Comparison of ENCODE assay signal across 18 cellular contexts in genomic region chr1:117803318-117803717, GRCh38.
DNase-seq lines count a peak whose midpoint lies in the region; TF ChIP-seq lines count a peak whose summit lies in the region.
"Had no signal": no experiment of that assay in that cellular context is flagged by ENCODE, and none has a peak within 500 bp of the region (broad histone marks: within the 10 kb centered on the region; RNA-seq: fewer than 3 reads in every experiment).

No MANE protein-coding gene starts in this region.

- H3K9me2 ChIP-seq in GM23248 (ENCODE audit: insufficient read depth), result no peaks in the 10 kb centered on the region

- H3K9ac ChIP-seq in GM23248, result no peak overlapping the region

- in situ Hi-C loops in GM23248 (cut with MboI), result no loop called here

- no peaks in the 10 kb centered on the region for H3K36me3 Mint-ChIP-seq in activated T-helper 2 cell treated with anti-CD3 and anti-CD28 coated beads, Interferon-gamma antibody, Interleukin-2, Interleukin-4, amounts not matched to agents 10 μg/mL and 5 μg/mL and 100 μg/mL, durations not matched to agents 14 hours and 24 hours and 36 hours (ENCODE audit: low read depth)

- H3K79me2 ChIP-seq in GM23248 (ENCODE audit: insufficient read depth), result no peaks in the 10 kb centered on the region

- intact Hi-C loops in vagina (cut with DNase I), result no loop called here
- intact Hi-C loops in activated T-helper 2 cell treated with anti-CD3 and anti-CD28 coated beads, Interferon-gamma antibody, Interleukin-2, Interleukin-4, amounts not matched to agents 10 μg/mL and 5 μg/mL and 100 μg/mL, durations not matched to agents 14 hours and 24 hours and 36 hours (cut with micrococcal nuclease), result no loop called here

- no peaks in the 10 kb centered on the region for H3K4me1 Mint-ChIP-seq in activated T-helper 2 cell treated with anti-CD3 and anti-CD28 coated beads, Interferon-gamma antibody, Interleukin-2, Interleukin-4, amounts not matched to agents 10 μg/mL and 5 μg/mL and 100 μg/mL, durations not matched to agents 14 hours and 24 hours and 36 hours (ENCODE audit: low read depth)
- H3K4me1 Mint-ChIP-seq: IgD-negative memory B cell had no signal

- no peaks in the 10 kb centered on the region for H3K36me3 ChIP-seq in GM23248 (ENCODE audit: low read depth)
- no peaks in the 10 kb centered on the region for H3K36me3 ChIP-seq in vagina

- no peak for TF ChIP-seq POLR2A in vagina (IDR thresholded peaks at IDR 0.05)

- H2AFZ ChIP-seq in GM23248, result no peak overlapping the region

- no peak overlapping the region for H3K4me3 ChIP-seq in GM23248
- no peak overlapping the region for H3K4me3 ChIP-seq in cardiac fibroblast (replicated peaks in 1 of 2; ENCODE audit: low read depth in 2 of 2, low read length in 2 of 2)
- no peak overlapping the region for H3K4me3 ChIP-seq in fibroblast of the aortic adventitia (ENCODE audit: low read depth, low read length)
- no peak overlapping the region for H3K4me3 ChIP-seq in vagina

- peak; percentile 52 for DNase-seq in GM23248
- peak; percentile 19 to 35 for DNase-seq in cardiac fibroblast (ENCODE audit: low read depth in 2 of 2)
- peak; percentile 50 for DNase-seq in fibroblast of the aortic adventitia (ENCODE audit: low read depth)
- DNase-seq in vagina (ENCODE audit: extremely low spot score in 2 of 2), result no peak
- DNase-seq in T-helper 2 cell, result no peak
- no peak for DNase-seq in midbrain (lab: John Stamatoyannopoulos, UW)
- no peak for DNase-seq in activated T-helper 2 cell treated with anti-CD3 and anti-CD28 coated beads, Interferon-gamma antibody, Interleukin-2, Interleukin-4, amounts not matched to agents 10 μg/mL and 5 μg/mL and 100 μg/mL, durations not matched to agents 14 hours and 24 hours and 36 hours (ENCODE audit: low spot score)
- DNase-seq: C1 segment of cervical spinal cord, DMS 273 treated with DMSO at 0.1 percent for 48 hours, GF-D8, HFFc6, Kasumi-1, MM.1S, NCI-H1092 treated with DMSO at 0.1 percent for 48 hours, NCI-H345, NCI-H526 treated with DMSO at 0.1 percent for 48 hours, SHP77 had no signal

- H3K9me3 ChIP-seq in GM23248 (ENCODE audit: low read depth), result no peaks in the 10 kb centered on the region
- no peaks in the 10 kb centered on the region for H3K9me3 ChIP-seq in vagina

- H4K20me1 ChIP-seq in GM23248 (ENCODE audit: insufficient read depth), result no peaks in the 10 kb centered on the region

- H3K9me3 Mint-ChIP-seq in activated T-helper 2 cell treated with anti-CD3 and anti-CD28 coated beads, Interferon-gamma antibody, Interleukin-2, Interleukin-4, amounts not matched to agents 10 μg/mL and 5 μg/mL and 100 μg/mL, durations not matched to agents 14 hours and 24 hours and 36 hours, result no peaks in the 10 kb centered on the region
- H3K9me3 Mint-ChIP-seq: HFFc6 had no signal

- TF ChIP-seq CTCF in cardiac fibroblast (IDR thresholded peaks at IDR 0.05; ENCODE audit: low read depth, low read length), result no peak
- TF ChIP-seq CTCF in fibroblast of the aortic adventitia (IDR thresholded peaks at IDR 0.05; ENCODE audit: insufficient read depth, low read length), result no peak
- TF ChIP-seq CTCF in vagina (IDR thresholded peaks at IDR 0.05), result no peak

- H3K27me3 Mint-ChIP-seq in activated T-helper 2 cell treated with anti-CD3 and anti-CD28 coated beads, Interferon-gamma antibody, Interleukin-2, Interleukin-4, amounts not matched to agents 10 μg/mL and 5 μg/mL and 100 μg/mL, durations not matched to agents 14 hours and 24 hours and 36 hours (ENCODE audit: low read depth), result peaks cover 33% of the 10 kb centered on the region

- 0 out of 2 replicates have a peak, but pooled peaks cover 16% of the 10 kb centered on the region for H3K4me1 ChIP-seq in GM23248 (ENCODE audit: insufficient read depth)
- no peaks in the 10 kb centered on the region for H3K4me1 ChIP-seq in vagina

- no peaks in the 10 kb centered on the region for H3F3A ChIP-seq in GM23248 (ENCODE audit: insufficient read depth)

- no peak overlapping the region for H3K27ac ChIP-seq in GM23248
- H3K27ac ChIP-seq in vagina, result peak overlapping the region; percentile 40

- 33 to 38% methylated on average over 1 of the region's 1 CpG for WGBS in GM23248 (ENCODE audit: low coverage in 1 of 2, low lambda C conversion rate in 2 of 2, missing lambda C conversion rate in 2 of 2), 2 experiments

- no peak overlapping the region for H3K27ac Mint-ChIP-seq in activated T-helper 2 cell treated with anti-CD3 and anti-CD28 coated beads, Interferon-gamma antibody, Interleukin-2, Interleukin-4, amounts not matched to agents 10 μg/mL and 5 μg/mL and 100 μg/mL, durations not matched to agents 14 hours and 24 hours and 36 hours
- H3K27ac Mint-ChIP-seq: HFFc6, IgD-negative memory B cell had no signal

- no peaks in the 10 kb centered on the region for H3K27me3 ChIP-seq in GM23248 (replicated peaks; ENCODE audit: insufficient read depth)
- H3K27me3 ChIP-seq in vagina, result no peaks in the 10 kb centered on the region

- no peak overlapping the region for H3K4me3 Mint-ChIP-seq in activated T-helper 2 cell treated with anti-CD3 and anti-CD28 coated beads, Interferon-gamma antibody, Interleukin-2, Interleukin-4, amounts not matched to agents 10 μg/mL and 5 μg/mL and 100 μg/mL, durations not matched to agents 14 hours and 24 hours and 36 hours (ENCODE audit: low read depth)
- H3K4me3 Mint-ChIP-seq: HFFc6, IgD-negative memory B cell had no signal

- H3K4me2 ChIP-seq in GM23248 (ENCODE audit: unreplicated experiment), result no peak overlapping the region

Comparison
In these comparisons a context has a peak if more than half of its experiments do, and no peak if none do; other contexts are left out.
1. DNase-seq: peak in GM23248 (single experiment), cardiac fibroblast (2 of 2) and fibroblast of the aortic adventitia (single experiment); none in vagina (0 of 2), T-helper 2 cell (0 of 5), midbrain (single experiment) and activated T-helper 2 cell treated with anti-CD3 and anti-CD28 coated beads, Interferon-gamma antibody, Interleukin-2, Interleukin-4, amounts not matched to agents 10 μg/mL and 5 μg/mL and 100 μg/mL, durations not matched to agents 14 hours and 24 hours and 36 hours (single experiment).